In the genomic region with DNA sequence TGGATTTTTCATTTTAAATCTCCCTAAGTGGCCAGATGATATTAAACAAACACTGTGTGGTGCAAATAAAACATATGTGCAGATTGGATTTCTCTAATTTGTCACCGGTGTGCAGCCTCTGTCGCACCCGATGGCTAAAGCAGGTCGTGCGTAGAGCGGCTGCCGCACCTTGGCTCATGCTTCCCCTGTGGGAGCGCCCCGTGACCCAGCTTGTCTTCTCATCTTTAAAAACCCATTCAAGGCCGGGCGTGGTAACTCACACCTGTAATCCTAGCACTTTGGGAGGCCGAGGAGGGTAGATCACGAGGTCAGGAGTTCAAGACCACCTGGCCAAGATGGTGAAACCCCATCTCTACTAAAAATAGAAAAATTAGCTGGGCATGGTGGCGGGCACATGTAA, we compare ENCODE assay signal across 19 cellular contexts. TPM values are rescaled to one million over a fixed set of nuclear protein-coding genes. Genes with fewer than 3 reads are reported as not detected.
DNase-seq lines count a peak whose midpoint lies in the region; ATAC-seq and TF ChIP-seq lines count a peak whose summit lies in the region.
"Not testable (repeated sequence)": the region's sequence is repeated elsewhere in the genome, so short reads cannot be mapped to it uniquely, and the experiment has no call there.
"Had no signal": no experiment of that assay in that cellular context is flagged by ENCODE, and none has a peak within 500 bp of the region (broad histone marks: within the 10 kb centered on the region; RNA-seq: fewer than 3 reads in every experiment).

No MANE protein-coding gene starts in this region.

- H3K27ac Mint-ChIP-seq in T-helper 17 cell, result peak overlapping the region; percentile 77
- peak overlapping the region; percentile 52 for H3K27ac Mint-ChIP-seq in activated naive CD4-positive, alpha-beta T cell treated with anti-CD3 and anti-CD28 coated beads, Interleukin-2, amount 10 ng/mL, durations not matched to agents 7 days and 5 days
- H3K27ac Mint-ChIP-seq in osteocyte (ENCODE audit: unreplicated experiment), result not testable (repeated sequence)

- CTCF ChIA-PET in activated naive CD4-positive, alpha-beta T cell treated with anti-CD3 and anti-CD28 coated beads, Interleukin-2, amount 10 ng/mL, durations not matched to agents 7 days and 5 days (lab: Charles Lee), result interaction anchor here (0.7 kb wide), 1 partner anchor 53 kb away, joined by 3 read pairs; no protein-coding TSS in a partner anchor

- TF ChIP-seq EP300 in esophagus muscularis mucosa (IDR thresholded peaks at IDR 0.05), result not testable (repeated sequence)

- H3K9me3 Mint-ChIP-seq in activated naive CD4-positive, alpha-beta T cell treated with anti-CD3 and anti-CD28 coated beads, Interleukin-2, amount 10 ng/mL, durations not matched to agents 7 days and 5 days; osteocyte (ENCODE audit: unreplicated experiment): not testable (repeated sequence)

- H3K27me3 ChIP-seq in esophagus muscularis mucosa, result peaks cover 0 to 42% (median 0%) of the 10 kb centered on the region in 4 donors
- not testable (repeated sequence) for H3K27me3 ChIP-seq in prostate gland (replicated peaks; ENCODE audit: insufficient read depth)

- H3K4me1 ChIP-seq in esophagus muscularis mucosa; prostate gland (replicated peaks): not testable (repeated sequence)

- not testable (repeated sequence) for H3K4me3 ChIP-seq in esophagus muscularis mucosa, prostate gland

- H3K27me3 Mint-ChIP-seq in T-helper 17 cell, result not testable (repeated sequence)
- H3K27me3 Mint-ChIP-seq in activated naive CD4-positive, alpha-beta T cell treated with anti-CD3 and anti-CD28 coated beads, Interleukin-2, amount 10 ng/mL, durations not matched to agents 7 days and 5 days, result peaks cover 17% of the 10 kb centered on the region
- H3K27me3 Mint-ChIP-seq in osteocyte (ENCODE audit: unreplicated experiment), result peaks cover 12% of the 10 kb centered on the region

- peaks cover 22% of the 10 kb centered on the region for H3K4me1 Mint-ChIP-seq in T-helper 17 cell
- peaks cover 34% of the 10 kb centered on the region for H3K4me1 Mint-ChIP-seq in activated naive CD4-positive, alpha-beta T cell treated with anti-CD3 and anti-CD28 coated beads, Interleukin-2, amount 10 ng/mL, durations not matched to agents 7 days and 5 days
- H3K4me1 Mint-ChIP-seq in osteocyte (ENCODE audit: unreplicated experiment), result not testable (repeated sequence)

- not testable (repeated sequence) for ATAC-seq in T-helper 17 cell

- DNase-seq in T-helper 17 cell; activated naive CD4-positive, alpha-beta T cell treated with anti-CD3 and anti-CD28 coated beads, Interleukin-2, amount 10 ng/mL, durations not matched to agents 7 days and 5 days; prostate gland (ENCODE audit: low spot score): not testable (repeated sequence)
- DNase-seq in esophagus muscularis mucosa (ENCODE audit: extremely low spot score), result peak; percentile 29
- peak; percentile 10 for DNase-seq in left kidney (ENCODE audit: low read depth, low spot score)
- DNase-seq in osteocyte (ENCODE audit: extremely low spot score, unreplicated experiment), result peak; percentile 71

- intact Hi-C loops in esophagus muscularis mucosa (cut with DNase I); prostate gland (cut with DNase I): not testable (repeated sequence)

- not testable (repeated sequence) for TF ChIP-seq CTCF in C4-2B (conservative IDR thresholded peaks at IDR 0.05); VCaP (conservative IDR thresholded peaks at IDR 0.05); esophagus muscularis mucosa (IDR thresholded peaks at IDR 0.05); osteocyte (IDR thresholded peaks at IDR 0.05); prostate gland (IDR thresholded peaks at IDR 0.05)

- H3K27ac ChIP-seq in C4-2B (peak overlapping the region; percentile 60), VCaP (peak overlapping the region; percentile 61), prostate gland (peak overlapping the region; percentile 42 to 78)
- not testable (repeated sequence) for H3K27ac ChIP-seq in esophagus muscularis mucosa (replicated peaks in 1 of 4)

- H3K9me3 ChIP-seq in T-helper 17 cell (ENCODE audit: control insufficient read depth, low read length, poor library complexity, severe bottlenecking); esophagus muscularis mucosa; prostate gland: not testable (repeated sequence)

- H3K4me3 Mint-ChIP-seq in T-helper 17 cell; activated naive CD4-positive, alpha-beta T cell treated with anti-CD3 and anti-CD28 coated beads, Interleukin-2, amount 10 ng/mL, durations not matched to agents 7 days and 5 days; osteocyte (ENCODE audit: unreplicated experiment): not testable (repeated sequence)

- not testable (repeated sequence) for H3K36me3 ChIP-seq in esophagus muscularis mucosa, prostate gland

- TF ChIP-seq POLR2A in esophagus muscularis mucosa (IDR thresholded peaks at IDR 0.05; ENCODE audit: low read depth); prostate gland (IDR thresholded peaks at IDR 0.05): not testable (repeated sequence)

- H3K36me3 Mint-ChIP-seq in T-helper 17 cell (ENCODE audit: low read depth); activated naive CD4-positive, alpha-beta T cell treated with anti-CD3 and anti-CD28 coated beads, Interleukin-2, amount 10 ng/mL, durations not matched to agents 7 days and 5 days; osteocyte (ENCODE audit: unreplicated experiment): not testable (repeated sequence)

- WGBS in esophagus muscularis mucosa, result 82% methylated on average over 14 of the region's 14 CpGs
- 83% methylated on average over 14 of the region's 14 CpGs for WGBS in prostate gland

RNA-seq across cellular contexts. Expression of a gene that starts 24.3 kb away (rescaled TPM):
- total RNA-seq in T-helper 17 cell, result not detected
- under 1 TPM in 1 of 4 donors, not detected in 3; 0.26 TPM for total RNA-seq in esophagus muscularis mucosa
- total RNA-seq in osteocyte, result not detected in 2 replicates
- total RNA-seq in prostate gland, result 1 to 10 TPM in 1 of 2 donors, not detected in 1; 1.4 TPM
- total RNA-seq: A172; A673; B cell; Caco-2; Calu3; CD4-positive, alpha-beta memory T cell; CD4-positive, alpha-beta T cell; CD4-positive, CD25-positive, alpha-beta regulatory T cell; CD8-positive, alpha-beta memory T cell; CD8-positive, alpha-beta T cell; Daoy had no signal
